16 cellular contexts compared by ENCODE assay signal in genomic region chr10:21927601-21928000, GRCh38.
DNase-seq lines count a peak whose midpoint lies in the region; ATAC-seq and TF ChIP-seq lines count a peak whose summit lies in the region.
"Had no signal": no experiment of that assay in that cellular context is flagged by ENCODE, and none has a peak within 500 bp of the region (broad histone marks: within the 10 kb centered on the region; RNA-seq: fewer than 3 reads in every experiment).

No MANE protein-coding gene starts in this region.

- no peaks in the 10 kb centered on the region for H3K9me3 ChIP-seq in tibial artery
- H3K9me3 ChIP-seq: prostate gland had no signal

- peak; percentile 22 for DNase-seq in GM04503 (ENCODE audit: low read depth)
- DNase-seq in SK-MEL-5 (ENCODE audit: low read depth, low spot score): peak; percentile 8
- DNase-seq in fibroblast of pulmonary artery (ENCODE audit: low read depth): peak; percentile 85
- no peak for DNase-seq in osteocyte (ENCODE audit: extremely low spot score, unreplicated experiment)
- DNase-seq in tibial artery: no peak
- no peak for DNase-seq in sciatic nerve (ENCODE audit: low spot score)
- DNase-seq in left colon: no peak
- DNase-seq: activated CD4-positive, CD25-positive, alpha-beta regulatory T cell treated with anti-CD3 and anti-CD28 coated beads, Interleukin-2, amount 50 U/mL, for 72 hours; activated T-cell treated with anti-CD3 and anti-CD28 coated beads, Interleukin-2, amount 50 U/mL, for 24 hours; CD4-positive, CD25-positive, alpha-beta regulatory T cell; effector memory CD8-positive, alpha-beta T cell; NCI-H2029 treated with DMSO at 0.1 percent for 48 hours; stimulated activated naive CD8-positive, alpha-beta T cell treated with anti-CD3 and anti-CD28 coated beads, Interleukin-15, amount 100 ng/mL, for 72 hours had no signal

- in situ Hi-C loops in SK-MEL-5 (cut with HindIII; ENCODE audit: low pct_unique_long_range_greater_than_20kb, low sequenced_read_pairs): no loop called here

- TF ChIP-seq CTCF in fibroblast of pulmonary artery (IDR thresholded peaks at IDR 0.05; ENCODE audit: low read length, missing control alignments): no peak
- no peak for TF ChIP-seq CTCF in osteocyte (IDR thresholded peaks at IDR 0.05)
- no peak for TF ChIP-seq CTCF in tibial artery (IDR thresholded peaks at IDR 0.05)

- ATAC-seq in GM21576 (IDR thresholded peaks at IDR 0.05; ENCODE audit: unreplicated experiment) (no peak), sciatic nerve (no peak), left colon (no peak)
- ATAC-seq: effector memory CD8-positive, alpha-beta T cell; stimulated activated naive CD8-positive, alpha-beta T cell treated with anti-CD3 and anti-CD28 coated beads, Interleukin-15, amount 100 ng/mL, for 72 hours had no signal

- H3K4me3 ChIP-seq in fibroblast of pulmonary artery (replicated peaks; ENCODE audit: low read depth, low read length) (no peak overlapping the region), tibial artery (no peak overlapping the region)
- H3K4me3 ChIP-seq: prostate gland had no signal

- peaks cover 0 to 16% (median 2%) of the 10 kb centered on the region in 4 donors for H3K4me1 ChIP-seq in tibial artery
- H3K4me1 ChIP-seq: prostate gland had no signal

- H3K27ac Mint-ChIP-seq in osteocyte (ENCODE audit: unreplicated experiment): peak overlapping the region; percentile 72
- H3K27ac Mint-ChIP-seq: activated T-cell treated with anti-CD3 and anti-CD28 coated beads, Interleukin-2, amount 50 U/mL, for 24 hours; effector memory CD8-positive, alpha-beta T cell; memory B cell; stimulated activated naive CD8-positive, alpha-beta T cell treated with anti-CD3 and anti-CD28 coated beads, Interleukin-15, amount 100 ng/mL, for 72 hours had no signal

- peaks cover 38% of the 10 kb centered on the region for H3K4me1 Mint-ChIP-seq in osteocyte (ENCODE audit: unreplicated experiment)
- H3K4me1 Mint-ChIP-seq: memory B cell; stimulated activated naive CD8-positive, alpha-beta T cell treated with anti-CD3 and anti-CD28 coated beads, Interleukin-15, amount 100 ng/mL, for 72 hours had no signal

- H3K9me3 Mint-ChIP-seq in osteocyte (ENCODE audit: unreplicated experiment): no peaks in the 10 kb centered on the region
- H3K9me3 Mint-ChIP-seq: activated T-cell treated with anti-CD3 and anti-CD28 coated beads, Interleukin-2, amount 50 U/mL, for 24 hours; CD4-positive, CD25-positive, alpha-beta regulatory T cell; effector memory CD8-positive, alpha-beta T cell; memory B cell; stimulated activated naive CD8-positive, alpha-beta T cell treated with anti-CD3 and anti-CD28 coated beads, Interleukin-15, amount 100 ng/mL, for 72 hours had no signal

- intact Hi-C loops in tibial artery (cut with DNase I; ENCODE audit: low total_unique reads) (no loop called here), sciatic nerve (cut with DNase I) (no loop called here), left colon (cut with DNase I, micrococcal nuclease) (no loop called here)

- no peaks in the 10 kb centered on the region for H3K36me3 ChIP-seq in tibial artery
- H3K36me3 ChIP-seq: prostate gland had no signal

- no peak overlapping the region for H3K27ac ChIP-seq in tibial artery
- H3K27ac ChIP-seq: prostate gland had no signal

- no peaks in the 10 kb centered on the region for H3K27me3 ChIP-seq in tibial artery

- peak overlapping the region; percentile 42 for H3K4me3 Mint-ChIP-seq in osteocyte (ENCODE audit: unreplicated experiment)
- H3K4me3 Mint-ChIP-seq: activated T-cell treated with anti-CD3 and anti-CD28 coated beads, Interleukin-2, amount 50 U/mL, for 24 hours; CD4-positive, CD25-positive, alpha-beta regulatory T cell; effector memory CD8-positive, alpha-beta T cell; memory B cell; stimulated activated naive CD8-positive, alpha-beta T cell treated with anti-CD3 and anti-CD28 coated beads, Interleukin-15, amount 100 ng/mL, for 72 hours had no signal

- H3K27me3 Mint-ChIP-seq in osteocyte (ENCODE audit: unreplicated experiment): no peaks in the 10 kb centered on the region
- H3K27me3 Mint-ChIP-seq: activated T-cell treated with anti-CD3 and anti-CD28 coated beads, Interleukin-2, amount 50 U/mL, for 24 hours; CD4-positive, CD25-positive, alpha-beta regulatory T cell; effector memory CD8-positive, alpha-beta T cell; memory B cell; stimulated activated naive CD8-positive, alpha-beta T cell treated with anti-CD3 and anti-CD28 coated beads, Interleukin-15, amount 100 ng/mL, for 72 hours had no signal

- H3K36me3 Mint-ChIP-seq in osteocyte (ENCODE audit: unreplicated experiment): peaks cover 2% of the 10 kb centered on the region
- H3K36me3 Mint-ChIP-seq: memory B cell had no signal

Comparison
In these comparisons a context has a peak if more than half of its experiments do, and no peak if none do; other contexts are left out.
1. DNase-seq: peak in GM04503 (single experiment), SK-MEL-5 (single experiment) and fibroblast of pulmonary artery (single experiment); none in osteocyte (single experiment), tibial artery (0 of 2), sciatic nerve (single experiment) and left colon (0 of 2).